9 cellular contexts compared by ENCODE assay signal in genomic region chr1:92487078-92487605, GRCh38. TPM values are rescaled to one million over a fixed set of nuclear protein-coding genes. Genes with fewer than 3 reads are reported as not detected.
DNase-seq lines count a peak whose midpoint lies in the region; ATAC-seq and TF ChIP-seq lines count a peak whose summit lies in the region.
"Had no signal": no experiment of that assay in that cellular context is flagged by ENCODE, and none has a peak within 500 bp of the region (broad histone marks: within the 10 kb centered on the region; RNA-seq: fewer than 3 reads in every experiment).

No MANE protein-coding gene starts in this region.

- no peak overlapping the region for H3K23ac ChIP-seq in mesenchymal stem cell (ENCODE audit: low read length in 2 of 2)

- H2BK5ac ChIP-seq in mesenchymal stem cell (ENCODE audit: low read depth, low read length, poor library complexity, severe bottlenecking): no peak overlapping the region

- peak overlapping the region in 1 of 12 donors; percentile 80 for H3K27ac ChIP-seq in heart left ventricle
- H3K27ac ChIP-seq in right atrium auricular region: no peak overlapping the region
- H3K27ac ChIP-seq in mesenchymal stem cell (ENCODE audit: low read length, poor library complexity, severe bottlenecking): no peak overlapping the region
- H3K27ac ChIP-seq in upper lobe of right lung: peak overlapping the region; percentile 58
- H3K27ac ChIP-seq: foreskin keratinocyte had no signal

- DNase-seq in heart left ventricle: no peak
- DNase-seq in right atrium auricular region (ENCODE audit: low spot score): no peak
- no peak for DNase-seq in mesenchymal stem cell
- no peak for DNase-seq in upper lobe of right lung
- no peak for DNase-seq in NCI-H1105 treated with DMSO at 0.1 percent for 48 hours (lab: John Stamatoyannopoulos, UW)
- DNase-seq: foreskin keratinocyte had no signal

- H3K9ac ChIP-seq in mesenchymal stem cell (ENCODE audit: low read length): no peak overlapping the region

- H3K36me3 ChIP-seq in heart left ventricle (no peaks in the 10 kb centered on the region), right atrium auricular region (no peaks in the 10 kb centered on the region), mesenchymal stem cell (ENCODE audit: control insufficient read depth in 1 of 2, insufficient read depth in 2 of 2, low read depth in 1 of 2, low read length in 2 of 2) (no peaks in the 10 kb centered on the region), upper lobe of right lung (no peaks in the 10 kb centered on the region)

- no peak overlapping the region for H2BK12ac ChIP-seq in mesenchymal stem cell (ENCODE audit: low read length in 2 of 2)

- no peaks in the 10 kb centered on the region for H3K9me3 Mint-ChIP-seq in activated naive CD8-positive, alpha-beta T cell (ENCODE audit: low read depth)

- H2BK15ac ChIP-seq in mesenchymal stem cell (ENCODE audit: low read depth, poor library complexity, severe bottlenecking): no peak overlapping the region

- H3K27me3 ChIP-seq in heart left ventricle (peaks cover 35 to 70% (median 47%) of the 10 kb centered on the region in 9 donors), right atrium auricular region (peaks cover 35 to 41% of the 10 kb centered on the region in 2 donors), mesenchymal stem cell (ENCODE audit: control insufficient read depth in 1 of 2, insufficient read depth in 1 of 2, low read length in 2 of 2) (peaks cover 61 to 71% of the 10 kb centered on the region in 2 experiments), upper lobe of right lung (peaks cover 67% of the 10 kb centered on the region)

- 60 to 69% (median 65%) methylated on average over 7 of the region's 7 CpGs for WGBS in heart left ventricle, 4 donors
- WGBS in mesenchymal stem cell: 26% methylated on average over 6 of the region's 7 CpGs

- H4K91ac ChIP-seq in mesenchymal stem cell (ENCODE audit: low read length): no peak overlapping the region

- ATAC-seq in heart left ventricle (no peak), upper lobe of right lung (no peak), HG02981 (IDR thresholded peaks at IDR 0.05; ENCODE audit: unreplicated experiment) (no peak), HG02588 (IDR thresholded peaks at IDR 0.05; ENCODE audit: unreplicated experiment) (no peak)

- TF ChIP-seq POLR2A in heart left ventricle (IDR thresholded peaks at IDR 0.05): no peak

- H3K9me3 ChIP-seq in heart left ventricle (no peaks in the 10 kb centered on the region), right atrium auricular region (no peaks in the 10 kb centered on the region), mesenchymal stem cell (ENCODE audit: control insufficient read depth, low read length) (no peaks in the 10 kb centered on the region), upper lobe of right lung (no peaks in the 10 kb centered on the region)

- H3K4me3 ChIP-seq in heart left ventricle (peak overlapping the region in 9 of 12 donors; percentile 48 to 81 (median 56)), right atrium auricular region (peak overlapping the region in 1 of 2 donors; percentile 58), mesenchymal stem cell (ENCODE audit: insufficient read depth in 1 of 2, low read depth in 1 of 2, low read length in 2 of 2) (peak overlapping the region in 1 of 2 experiments; percentile 65), upper lobe of right lung (peak overlapping the region; percentile 55)

- peak overlapping the region; percentile 85 for H3K4me3 Mint-ChIP-seq in activated naive CD8-positive, alpha-beta T cell

- H3K27ac Mint-ChIP-seq in activated naive CD8-positive, alpha-beta T cell: peak overlapping the region; percentile 93

- H3K4me1 ChIP-seq in heart left ventricle: peaks cover 8 to 49% (median 41%) of the 10 kb centered on the region in 12 donors
- peaks cover 0 to 49% of the 10 kb centered on the region in 2 donors for H3K4me1 ChIP-seq in right atrium auricular region
- H3K4me1 ChIP-seq in mesenchymal stem cell (ENCODE audit: control insufficient read depth, insufficient read depth, low read depth, low read length): peaks cover 46% of the 10 kb centered on the region
- H3K4me1 ChIP-seq in upper lobe of right lung: peaks cover 38% of the 10 kb centered on the region

- H3K18ac ChIP-seq in mesenchymal stem cell (ENCODE audit: low read depth in 1 of 2, low read length in 2 of 2): no peak overlapping the region

- H3K27me3 Mint-ChIP-seq in activated naive CD8-positive, alpha-beta T cell: no peaks in the 10 kb centered on the region

- H2AFZ ChIP-seq in mesenchymal stem cell (ENCODE audit: low read depth, low read length): no peak overlapping the region

- H2AK5ac ChIP-seq in mesenchymal stem cell (ENCODE audit: low read length, severe bottlenecking): no peak overlapping the region

- no peak for TF ChIP-seq CTCF in heart left ventricle (IDR thresholded peaks at IDR 0.05)
- TF ChIP-seq CTCF in right atrium auricular region (IDR thresholded peaks at IDR 0.05): no peak
- no peak for TF ChIP-seq CTCF in upper lobe of right lung (IDR thresholded peaks at IDR 0.05)

- H3K14ac ChIP-seq in mesenchymal stem cell (ENCODE audit: low read length in 2 of 2): no peak overlapping the region

- H3K79me1 ChIP-seq in mesenchymal stem cell (replicated peaks; ENCODE audit: low read length, poor library complexity, severe bottlenecking): no peaks in the 10 kb centered on the region

- peaks cover 34% of the 10 kb centered on the region for H3K4me1 Mint-ChIP-seq in activated naive CD8-positive, alpha-beta T cell (ENCODE audit: low read depth)

- H3K4ac ChIP-seq in mesenchymal stem cell (ENCODE audit: low read depth in 1 of 2, low read length in 2 of 2): no peak overlapping the region

- no peak overlapping the region for H4K8ac ChIP-seq in mesenchymal stem cell (ENCODE audit: low read length)

- H3K36me3 Mint-ChIP-seq in activated naive CD8-positive, alpha-beta T cell: peaks cover 10% of the 10 kb centered on the region

- no peak overlapping the region for H2BK120ac ChIP-seq in mesenchymal stem cell (ENCODE audit: low read depth, low read length)

- intact Hi-C loops in heart left ventricle (cut with DNase I) (loop anchor here in 1 of 10 donors (10.0 kb wide), 1 partner anchor 338 kb away; no protein-coding TSS in a partner anchor), upper lobe of right lung (cut with DNase I) (no loop called here)

- H3K4me2 ChIP-seq in mesenchymal stem cell (ENCODE audit: low read length, poor library complexity, severe bottlenecking): peak overlapping the region; percentile 91

RNA-seq across cellular contexts. Expression of gene GFI1, which starts 0.4 kb away (rescaled TPM):
- under 1 TPM in 7 of 9 donors, not detected in 2; 0.08 to 0.93 (median 0.26) TPM for total RNA-seq in heart left ventricle
- under 1 TPM; 0.04 to 0.12 TPM for polyA plus RNA-seq in heart left ventricle
- total RNA-seq in right atrium auricular region: 1 to 10 TPM in 1 of 2 donors, under 1 TPM in 1; 0.30 to 1.1 TPM
- polyA plus RNA-seq in mesenchymal stem cell (2013, experiment 1 of 2): 0.10 TPM
- 0.05 TPM for polyA plus RNA-seq in mesenchymal stem cell (2013, experiment 2 of 2)
- total RNA-seq in upper lobe of right lung: 5.4 TPM
